8 cellular contexts compared by ENCODE assay signal in genomic region chr15:90402230-90402629, GRCh38. TPM values are rescaled to one million over a fixed set of nuclear protein-coding genes. Genes with fewer than 3 reads are reported as not detected.
DNase-seq lines count a peak whose midpoint lies in the region; ATAC-seq and TF ChIP-seq lines count a peak whose summit lies in the region.

No MANE protein-coding gene starts in this region.

- H3K9ac ChIP-seq in muscle layer of colon (ENCODE audit: low read length) = no peak overlapping the region

- CTCF ChIA-PET in activated CD8-positive, alpha-beta memory T cell treated with anti-CD3 and anti-CD28 coated beads, Interleukin-2, amount 10 ng/mL, durations not matched to agents 7 days and 5 days (lab: Charles Lee) = interaction anchor here (1.2 to 1.8 kb wide), 4 partner anchors 14 to 82 kb away, joined by 3 to 6 read pairs (median 6); partner anchors contain the start of gene IQGAP1
- CTCF ChIA-PET in Panc1 (lab: Charles Lee) = interaction anchor here (0.6 kb wide), 1 partner anchor 127 kb away, joined by 3 read pairs; no protein-coding TSS in a partner anchor

- peaks cover 43% of the 10 kb centered on the region for H3K36me3 Mint-ChIP-seq in activated CD8-positive, alpha-beta memory T cell treated with anti-CD3 and anti-CD28 coated beads, Interleukin-2, amount 10 ng/mL, durations not matched to agents 7 days and 5 days

- POLR2A ChIA-PET in Panc1 (lab: Charles Lee) = interaction anchor here (1.3 to 1.5 kb wide), 2 partner anchors 9 to 14 kb away, joined by 4 read pairs; partner anchors contain the start of gene IQGAP1

- BruUV-seq in Panc1 (replicated peaks; lab: Mats Ljungman, UMichigan) = no TSS peak

- H3K4me1 ChIP-seq in Panc1 (ENCODE audit: control insufficient read depth, insufficient read depth, low read length) = peaks cover 79% of the 10 kb centered on the region
- H3K4me1 ChIP-seq in muscle layer of colon (ENCODE audit: insufficient read depth, low read length) = peaks cover 74% of the 10 kb centered on the region

- peak overlapping the region; percentile 98 for H3K27ac ChIP-seq in Panc1 (ENCODE audit: low read length)
- H3K27ac ChIP-seq in muscle layer of colon (ENCODE audit: low read depth, low read length) = peak overlapping the region; percentile 54

- peak overlapping the region; percentile 94 for H3K27ac Mint-ChIP-seq in activated CD8-positive, alpha-beta memory T cell treated with anti-CD3 and anti-CD28 coated beads, Interleukin-2, amount 10 ng/mL, durations not matched to agents 7 days and 5 days

- no peak for ATAC-seq in activated CD8-positive, alpha-beta memory T cell treated with anti-CD3 and anti-CD28 coated beads, Interleukin-2, amount 10 ng/mL, durations not matched to agents 7 days and 5 days
- peak; percentile 80 for ATAC-seq in Panc1
- no peak for ATAC-seq in GM21723 (IDR thresholded peaks at IDR 0.05; ENCODE audit: unreplicated experiment)
- no peak for ATAC-seq in GM18519 (IDR thresholded peaks at IDR 0.05; ENCODE audit: low FRiP score, unreplicated experiment)

- intact Hi-C loops in Panc1 (cut with micrococcal nuclease; ENCODE audit: unreplicated experiment) = no loop called here

- H3K4me3 ChIP-seq in Panc1 (ENCODE audit: low read depth in 2 of 2, low read length in 2 of 2) (peak overlapping the region in 1 of 2 experiments; percentile 26; a peak in 2 of 4 replicates), muscle layer of colon (ENCODE audit: low read depth in 1 of 2, low read length in 2 of 2) (no peak overlapping the region)

- H3K36me3 ChIP-seq in Panc1 (ENCODE audit: control insufficient read depth, insufficient read depth, low read length) (no peaks in the 10 kb centered on the region; the same call in 1 of the 2 replicates), muscle layer of colon (ENCODE audit: insufficient read depth, low read length) (no peaks in the 10 kb centered on the region)

- in situ Hi-C loops in Panc1 (cut with HindIII; ENCODE audit: low pct_unique_long_range_greater_than_20kb, low sequenced_read_pairs) = no loop called here

- H3K9me3 ChIP-seq in Panc1 (ENCODE audit: control insufficient read depth, insufficient read depth, low read depth, low read length) (no peaks in the 10 kb centered on the region), muscle layer of colon (ENCODE audit: low read length) (no peaks in the 10 kb centered on the region)

- peaks cover 72% of the 10 kb centered on the region for H3K4me1 Mint-ChIP-seq in activated CD8-positive, alpha-beta memory T cell treated with anti-CD3 and anti-CD28 coated beads, Interleukin-2, amount 10 ng/mL, durations not matched to agents 7 days and 5 days

- DNase-seq in activated CD8-positive, alpha-beta memory T cell treated with anti-CD3 and anti-CD28 coated beads, Interleukin-2, amount 10 ng/mL, durations not matched to agents 7 days and 5 days = no peak
- DNase-seq in activated CD8-positive, alpha-beta memory T cell treated with anti-CD3 and anti-CD28 coated beads for 24 hours = no peak
- peak; percentile 75 for DNase-seq in Panc1 (ENCODE audit: low read depth, low spot score)
- peak; percentile 60 to 91 for DNase-seq in dermis microvascular lymphatic vessel endothelial cell (ENCODE audit: low read depth in 2 of 2)
- DNase-seq in NCI-H1930 (lab: John Stamatoyannopoulos, UW) = no peak

- no peak overlapping the region for H3K4me3 Mint-ChIP-seq in activated CD8-positive, alpha-beta memory T cell treated with anti-CD3 and anti-CD28 coated beads, Interleukin-2, amount 10 ng/mL, durations not matched to agents 7 days and 5 days

- no peaks in the 10 kb centered on the region for H3K9me3 Mint-ChIP-seq in activated CD8-positive, alpha-beta memory T cell treated with anti-CD3 and anti-CD28 coated beads, Interleukin-2, amount 10 ng/mL, durations not matched to agents 7 days and 5 days (ENCODE audit: low read depth)

- H3K27me3 Mint-ChIP-seq in activated CD8-positive, alpha-beta memory T cell treated with anti-CD3 and anti-CD28 coated beads, Interleukin-2, amount 10 ng/mL, durations not matched to agents 7 days and 5 days = no peaks in the 10 kb centered on the region

- no peak for TF ChIP-seq CTCF in Panc1 (IDR thresholded peaks at IDR 0.05)

- H3K27me3 ChIP-seq in Panc1 (ENCODE audit: control insufficient read depth, insufficient read depth, low read length) = no peaks in the 10 kb centered on the region
- no peaks in the 10 kb centered on the region for H3K27me3 ChIP-seq in muscle layer of colon (ENCODE audit: control insufficient read depth in 1 of 2, insufficient read depth in 2 of 2, low read length in 2 of 2)

RNA-seq across cellular contexts. Expression of gene IQGAP1, which starts 14.2 kb away (rescaled TPM):
- 100 to 1,000 TPM; 217 to 221 TPM for total RNA-seq in activated CD8-positive, alpha-beta memory T cell treated with anti-CD3 and anti-CD28 coated beads, Interleukin-2, amount 10 ng/mL, durations not matched to agents 7 days and 5 days
- total RNA-seq in Panc1 (2021; ENCODE audit: unreplicated experiment) = 228 TPM
- polyA plus RNA-seq in Panc1 (2012; ENCODE audit: insufficient read length) = 144 TPM
- 139 and 145 TPM in 2 replicates for total RNA-seq in dermis microvascular lymphatic vessel endothelial cell

RNA-seq across cellular contexts. Expression of gene ZNF774, which starts 50.1 kb away (rescaled TPM):
- 1 to 10 TPM; 1.6 to 2.1 TPM for total RNA-seq in activated CD8-positive, alpha-beta memory T cell treated with anti-CD3 and anti-CD28 coated beads, Interleukin-2, amount 10 ng/mL, durations not matched to agents 7 days and 5 days
- total RNA-seq in Panc1 (2021; ENCODE audit: unreplicated experiment) (5.2 TPM), dermis microvascular lymphatic vessel endothelial cell (0.64 and 1.1 TPM in 2 replicates)
- 2.4 TPM for polyA plus RNA-seq in Panc1 (2012; ENCODE audit: insufficient read length)

Comparison
In these comparisons a context has a peak if more than half of its experiments do, and no peak if none do; other contexts are left out.
1. DNase-seq: peak in Panc1 (single experiment) and dermis microvascular lymphatic vessel endothelial cell (2 of 2); none in activated CD8-positive, alpha-beta memory T cell treated with anti-CD3 and anti-CD28 coated beads, Interleukin-2, amount 10 ng/mL, durations not matched to agents 7 days and 5 days (single experiment), activated CD8-positive, alpha-beta memory T cell treated with anti-CD3 and anti-CD28 coated beads for 24 hours (single experiment) and NCI-H1930 (0 of 2).